Comparison of ENCODE assay signal across 8 cellular contexts in genomic region chr17:68441064-68441770, GRCh38. TPM values are rescaled to one million over a fixed set of nuclear protein-coding genes. Genes with fewer than 3 reads are reported as not detected.
A peak's percentile ranks its signal among the peaks of the same experiment; 100 is the strongest.
DNase-seq lines count a peak whose midpoint lies in the region; ATAC-seq and TF ChIP-seq lines count a peak whose summit lies in the region.

No MANE protein-coding gene starts in this region.

- no peak for TF ChIP-seq CTCF in gastrocnemius medialis (IDR thresholded peaks at IDR 0.05 in 4 of 5, conservative IDR thresholded peaks at IDR 0.05 in 1 of 5)

- peak; percentile 20 to 66 for ATAC-seq in right cardiac atrium
- ATAC-seq in gastrocnemius medialis: no peak
- ATAC-seq in GM19324 (IDR thresholded peaks at IDR 0.05; ENCODE audit: low FRiP score, unreplicated experiment): no peak
- no peak for ATAC-seq in GM21367 (IDR thresholded peaks at IDR 0.05; ENCODE audit: unreplicated experiment)

- intact Hi-C loops in right cardiac atrium (cut with DNase I) (no loop called here), gastrocnemius medialis (cut with DNase I; ENCODE audit: low total_unique reads) (no loop called here)

- in situ Hi-C loops in KBM-7 (cut with MboI; ENCODE audit: low pct_unique_long_range_greater_than_20kb, low sequenced_read_pairs): loop anchor here (25.0 kb wide), 2 partner anchors 179 to 279 kb away; no protein-coding TSS in a partner anchor
- in situ Hi-C loops in gastrocnemius medialis (cut with MboI; ENCODE audit: low sequenced_read_pairs in 4 of 4): loop anchor here in 1 of 4 donors (10.0 kb wide), 1 partner anchor 64 kb away; no protein-coding TSS in a partner anchor

- DNase-seq in KBM-7: peak; percentile 61
- DNase-seq in UCSD-AML1 (lab: John Stamatoyannopoulos, UW; ENCODE audit: unreplicated experiment): peak; percentile 42
- no peak for DNase-seq in right cardiac atrium
- DNase-seq in gastrocnemius medialis: no peak
- no peak for DNase-seq in stimulated activated naive CD4-positive, alpha-beta T cell treated with Interleukin-2 at 50 U/mL for 16 hours (lab: John Stamatoyannopoulos, UW)
- DNase-seq in effector memory CD4-positive, alpha-beta T cell: no peak

- TF ChIP-seq POLR2A in gastrocnemius medialis (IDR thresholded peaks at IDR 0.05): no peak

- WGBS in right cardiac atrium: 60% methylated on average over 14 of the region's 14 CpGs

- H3K27ac ChIP-seq in right cardiac atrium (ENCODE audit: low read length) (peak overlapping the region; percentile 67), gastrocnemius medialis (peak overlapping the region; percentile 75 to 100 (median 95))
- no peak overlapping the region for H3K27ac ChIP-seq in effector memory CD4-positive, alpha-beta T cell (ENCODE audit: insufficient read depth, low read length, poor library complexity, severe bottlenecking)

- peaks cover 0 to 26% of the 10 kb centered on the region in 2 donors for H3K36me3 ChIP-seq in gastrocnemius medialis
- H3K36me3 ChIP-seq in effector memory CD4-positive, alpha-beta T cell (ENCODE audit: control insufficient read depth, insufficient read depth, low read length): no peaks in the 10 kb centered on the region

- H3K4me1 ChIP-seq in right cardiac atrium (ENCODE audit: control insufficient read depth, insufficient read depth, low read length): peaks cover 9% of the 10 kb centered on the region
- peaks cover 47 to 51% of the 10 kb centered on the region in 2 donors for H3K4me1 ChIP-seq in gastrocnemius medialis
- peaks cover 24% of the 10 kb centered on the region for H3K4me1 ChIP-seq in effector memory CD4-positive, alpha-beta T cell (ENCODE audit: control insufficient read depth, insufficient read depth, low read length, poor library complexity, severe bottlenecking)

- H3K4me3 ChIP-seq in right cardiac atrium (ENCODE audit: low read length) (no peak overlapping the region), gastrocnemius medialis (no peak overlapping the region)
- no peak overlapping the region for H3K4me3 ChIP-seq in effector memory CD4-positive, alpha-beta T cell (ENCODE audit: insufficient read depth, low read depth, low read length, poor library complexity, severe bottlenecking)

- H3K27me3 ChIP-seq in right cardiac atrium (ENCODE audit: control insufficient read depth, insufficient read depth): no peaks in the 10 kb centered on the region
- H3K27me3 ChIP-seq in gastrocnemius medialis: no peaks in the 10 kb centered on the region
- no peaks in the 10 kb centered on the region for H3K27me3 ChIP-seq in effector memory CD4-positive, alpha-beta T cell (replicated peaks; ENCODE audit: control insufficient read depth, insufficient read depth, low read length, poor library complexity, severe bottlenecking)

- H3K9me3 ChIP-seq in right cardiac atrium (ENCODE audit: control insufficient read depth, low read length): no peaks in the 10 kb centered on the region
- no peaks in the 10 kb centered on the region for H3K9me3 ChIP-seq in gastrocnemius medialis
- no peaks in the 10 kb centered on the region for H3K9me3 ChIP-seq in effector memory CD4-positive, alpha-beta T cell (ENCODE audit: control insufficient read depth, low read length)

RNA-seq across cellular contexts. Expression of gene WIPI1, which starts 16.1 kb away (rescaled TPM):
- total RNA-seq in right cardiac atrium: 10 to 100 TPM; 42.6 to 71.3 (median 53.5) TPM
- polyA plus RNA-seq in right cardiac atrium: 44.2 TPM
- total RNA-seq in gastrocnemius medialis: 100 to 1,000 TPM in 2 of 4 donors, 10 to 100 TPM in 2; 79.1 to 182 (median 92.0) TPM

Comparison
In these comparisons a context has a peak if more than half of its experiments do, and no peak if none do; other contexts are left out.
1. DNase-seq: peak in KBM-7 (single experiment) and UCSD-AML1 (single experiment); none in right cardiac atrium (0 of 3), gastrocnemius medialis (0 of 2), stimulated activated naive CD4-positive, alpha-beta T cell treated with Interleukin-2 at 50 U/mL for 16 hours (single experiment) and effector memory CD4-positive, alpha-beta T cell (0 of 3).
2. ATAC-seq: peak in right cardiac atrium (2 of 2); none in gastrocnemius medialis (0 of 2), GM19324 (single experiment) and GM21367 (single experiment).